ENCODE assay signal across 22 cellular contexts in the genomic region with DNA sequence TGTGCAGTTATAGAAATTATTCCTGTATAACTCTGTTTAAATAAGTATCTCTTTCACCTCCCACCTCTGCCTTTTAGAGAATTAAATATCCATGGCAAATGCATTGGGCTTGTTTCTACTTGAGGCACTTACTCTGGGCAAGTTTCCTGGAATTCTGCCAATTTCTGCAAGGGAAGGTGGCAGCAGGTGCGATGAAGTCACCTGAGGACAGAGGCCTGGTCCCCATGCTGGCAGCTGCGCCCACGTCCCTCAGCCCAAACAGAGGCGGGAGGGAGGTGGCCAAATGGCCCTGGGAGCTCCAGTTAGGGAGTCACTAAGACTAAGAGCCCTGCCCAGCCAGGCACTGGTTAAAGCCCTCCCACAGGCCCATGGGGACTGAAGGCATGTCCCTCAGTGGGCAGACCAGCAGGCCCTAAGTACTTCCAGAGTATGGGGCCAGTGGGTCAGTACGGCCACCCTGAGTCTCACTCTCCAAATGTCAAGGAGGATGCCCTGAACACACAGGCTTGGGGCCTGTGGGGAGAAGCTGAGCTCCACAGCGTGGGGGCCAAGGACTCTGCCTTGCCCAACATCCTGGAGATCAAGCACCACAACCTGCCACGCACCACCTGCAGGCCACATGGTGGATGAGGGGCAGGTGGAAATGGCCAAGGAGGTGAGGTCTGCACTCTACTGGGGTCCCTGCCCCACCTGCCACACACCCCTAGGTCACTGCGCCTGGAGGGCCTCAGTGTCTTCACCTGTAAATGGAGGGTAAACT. TPM values are rescaled to one million over a fixed set of nuclear protein-coding genes. Genes with fewer than 3 reads are reported as not detected.
A peak's percentile ranks its signal among the peaks of the same experiment; 100 is the strongest.
DNase-seq lines count a peak whose midpoint lies in the region; ATAC-seq, FAIRE-seq and TF ChIP-seq lines count a peak whose summit lies in the region.
"Had no signal": no experiment of that assay in that cellular context is flagged by ENCODE, and none has a peak within 500 bp of the region (broad histone marks: within the 10 kb centered on the region; RNA-seq: fewer than 3 reads in every experiment).

No MANE protein-coding gene starts in this region.

- no peak for FAIRE-seq in small intestine (lab: Jason Lieb, UNC)
- FAIRE-seq: A204.1, GM18507 had no signal

- no peaks in the 10 kb centered on the region for H3K27me3 ChIP-seq in body of pancreas
- H3K27me3 ChIP-seq in small intestine (ENCODE audit: control insufficient read depth in 2 of 2, insufficient read depth in 2 of 2, low read length in 2 of 2), result no peaks in the 10 kb centered on the region
- H3K27me3 ChIP-seq: cardiac muscle cell had no signal

- intact Hi-C loops in body of pancreas (cut with DNase I), result no loop called here
- intact Hi-C loops in activated CD4-positive, alpha-beta T cell treated with anti-CD3 and anti-CD28 coated beads, Interleukin-2, amount 10 ng/mL, durations not matched to agents 24 days and 14 days (cut with micrococcal nuclease), result no loop called here

- 41 to 56% methylated on average over 5 to 8 of the region's 8 CpGs for WGBS in body of pancreas, 2 donors
- 54 to 80% (median 64%) methylated on average over 8 of the region's 8 CpGs for WGBS in small intestine, 3 donors

- no peak for TF ChIP-seq CTCF in body of pancreas (IDR thresholded peaks at IDR 0.05)

- H3K4me3 ChIP-seq in body of pancreas (no peak overlapping the region), small intestine (ENCODE audit: low read depth in 1 of 2, low read length in 2 of 2) (no peak overlapping the region)
- H3K4me3 ChIP-seq: cardiac muscle cell, skin epidermis had no signal

- DNase-seq in NCI-H2081 (lab: John Stamatoyannopoulos, UW) (peak; percentile 46 to 68), NCI-H2081 treated with DMSO at 0.1 percent for 48 hours (lab: John Stamatoyannopoulos, UW) (no peak), NCI-H345 (lab: John Stamatoyannopoulos, UW) (peak; percentile 93), body of pancreas (peak; percentile 72 to 86 (median 80)), small intestine (peak; percentile 80), SIG-M5 (lab: John Stamatoyannopoulos, UW) (no peak)
- DNase-seq in activated CD4-positive, alpha-beta T cell treated with anti-CD3 and anti-CD28 coated beads, Interleukin-2, amount 10 ng/mL, durations not matched to agents 24 days and 14 days, result no peak
- DNase-seq: CD4-positive, CD25-positive, alpha-beta regulatory T cell; effector CD8-positive, alpha-beta T cell; foreskin fibroblast; GF-D8; midbrain; OCI-M1; stimulated activated naive CD8-positive, alpha-beta T cell treated with anti-CD3 and anti-CD28 coated beads, Interleukin-15, Interleukin-2, amounts not matched to agents 100 U/mL and 50 U/mL, for 24 hours had no signal

- TF ChIP-seq POLR2A in body of pancreas (IDR thresholded peaks at IDR 0.05), result peak in 1 of 3 donors; percentile 15

- H3K27me3 Mint-ChIP-seq in activated CD4-positive, alpha-beta T cell treated with anti-CD3 and anti-CD28 coated beads, Interleukin-2, amount 10 ng/mL, durations not matched to agents 24 days and 14 days, result no peaks in the 10 kb centered on the region
- H3K27me3 Mint-ChIP-seq: CD4-positive, CD25-positive, alpha-beta regulatory T cell had no signal

- peak; percentile 92 for ATAC-seq in body of pancreas
- no peak for ATAC-seq in HG02623 (IDR thresholded peaks at IDR 0.05; ENCODE audit: unreplicated experiment)
- ATAC-seq: activated CD4-positive, CD25-positive, alpha-beta regulatory T cell treated with anti-CD3 and anti-CD28 coated beads, Interleukin-2, amount 50 U/mL, for 24 hours; activated naive CD4-positive, alpha-beta T cell treated with anti-CD3 and anti-CD28 coated beads, Interleukin-2, amount 50 U/mL, for 72 hours; stimulated activated naive CD8-positive, alpha-beta T cell treated with anti-CD3 and anti-CD28 coated beads, Interleukin-15, Interleukin-2, amounts not matched to agents 100 U/mL and 50 U/mL, for 24 hours had no signal

- H3K9me3 Mint-ChIP-seq in activated CD4-positive, alpha-beta T cell treated with anti-CD3 and anti-CD28 coated beads, Interleukin-2, amount 10 ng/mL, durations not matched to agents 24 days and 14 days, result no peaks in the 10 kb centered on the region
- H3K9me3 Mint-ChIP-seq: activated naive CD4-positive, alpha-beta T cell treated with anti-CD3 and anti-CD28 coated beads, Interleukin-2, amount 50 U/mL, for 72 hours; CD4-positive, CD25-positive, alpha-beta regulatory T cell had no signal

- H3K27ac ChIP-seq in body of pancreas (peak overlapping the region in 1 of 4 donors; percentile 62), small intestine (ENCODE audit: low read depth in 1 of 2, low read length in 1 of 2) (no peak overlapping the region)
- H3K27ac ChIP-seq: cardiac muscle cell had no signal

- H3K27ac Mint-ChIP-seq in activated CD4-positive, alpha-beta T cell treated with anti-CD3 and anti-CD28 coated beads, Interleukin-2, amount 10 ng/mL, durations not matched to agents 24 days and 14 days, result no peak overlapping the region

- no peaks in the 10 kb centered on the region for H3K9me3 ChIP-seq in body of pancreas
- no peaks in the 10 kb centered on the region for H3K9me3 ChIP-seq in small intestine (ENCODE audit: control insufficient read depth, low read depth)

- H3K4me1 Mint-ChIP-seq in activated CD4-positive, alpha-beta T cell treated with anti-CD3 and anti-CD28 coated beads, Interleukin-2, amount 10 ng/mL, durations not matched to agents 24 days and 14 days, result peaks cover 2% of the 10 kb centered on the region
- H3K4me1 Mint-ChIP-seq: CD4-positive, CD25-positive, alpha-beta regulatory T cell had no signal

- no peak overlapping the region for H3K4me3 Mint-ChIP-seq in activated CD4-positive, alpha-beta T cell treated with anti-CD3 and anti-CD28 coated beads, Interleukin-2, amount 10 ng/mL, durations not matched to agents 24 days and 14 days
- H3K4me3 Mint-ChIP-seq: CD4-positive, CD25-positive, alpha-beta regulatory T cell had no signal

- no peaks in the 10 kb centered on the region for H3K36me3 Mint-ChIP-seq in activated CD4-positive, alpha-beta T cell treated with anti-CD3 and anti-CD28 coated beads, Interleukin-2, amount 10 ng/mL, durations not matched to agents 24 days and 14 days (ENCODE audit: low read depth)
- H3K36me3 Mint-ChIP-seq: CD4-positive, CD25-positive, alpha-beta regulatory T cell had no signal

- H3K4me1 ChIP-seq in body of pancreas (peaks cover 12% of the 10 kb centered on the region), small intestine (ENCODE audit: control insufficient read depth in 2 of 2, insufficient read depth in 1 of 2, low read depth in 1 of 2, low read length in 1 of 2) (no peaks in the 10 kb centered on the region)

- no peaks in the 10 kb centered on the region for H3K36me3 ChIP-seq in body of pancreas (replicated peaks in 1 of 2; ENCODE audit: insufficient read depth in 1 of 2, low read depth in 2 of 2)
- no peaks in the 10 kb centered on the region for H3K36me3 ChIP-seq in small intestine (ENCODE audit: control insufficient read depth in 2 of 2, insufficient read depth in 2 of 2, low read length in 2 of 2)
- H3K36me3 ChIP-seq: cardiac muscle cell had no signal

RNA-seq across cellular contexts. Expression of gene ACOT7, which starts 19.4 kb away (rescaled TPM):
- 10 to 100 TPM in 1 of 2 donors, 1 to 10 TPM in 1; 6.0 to 33.0 TPM for total RNA-seq in body of pancreas
- polyA plus RNA-seq in small intestine, result 10 to 100 TPM; 63.5 to 93.8 (median 83.9) TPM
- total RNA-seq in activated CD4-positive, alpha-beta T cell treated with anti-CD3 and anti-CD28 coated beads, Interleukin-2, amount 10 ng/mL, durations not matched to agents 24 days and 14 days, result 133 and 136 TPM in 2 replicates

RNA-seq across cellular contexts. Expression of gene HES2, which starts 45.6 kb away (rescaled TPM):
- under 1 TPM in 1 of 2 donors, not detected in 1; 0.26 TPM for total RNA-seq in body of pancreas
- 1 to 10 TPM in 2 of 3 donors, under 1 TPM in 1; 0.55 to 2.2 (median 1.1) TPM for polyA plus RNA-seq in small intestine
- 0.19 and 0.26 TPM in 2 replicates for total RNA-seq in activated CD4-positive, alpha-beta T cell treated with anti-CD3 and anti-CD28 coated beads, Interleukin-2, amount 10 ng/mL, durations not matched to agents 24 days and 14 days
- total RNA-seq: cardiac muscle cell; CD4-positive, CD25-positive, alpha-beta regulatory T cell; osteocyte had no signal
- polyA plus RNA-seq: cardiac muscle cell; CD4-positive, CD25-positive, alpha-beta regulatory T cell had no signal

RNA-seq across cellular contexts. Expression of gene ESPN, which starts 50.4 kb away (rescaled TPM):
- 1 to 10 TPM in 1 of 2 donors, under 1 TPM in 1; 0.26 to 4.0 TPM for total RNA-seq in body of pancreas
- polyA plus RNA-seq in small intestine, result 100 to 1,000 TPM in 2 of 3 donors, 10 to 100 TPM in 1; 83.5 to 336 (median 235) TPM
- 0.49 and 1.3 TPM in 2 replicates for total RNA-seq in activated CD4-positive, alpha-beta T cell treated with anti-CD3 and anti-CD28 coated beads, Interleukin-2, amount 10 ng/mL, durations not matched to agents 24 days and 14 days
- total RNA-seq: osteocyte had no signal

Comparison
In these comparisons a context has a peak if more than half of its experiments do, and no peak if none do; other contexts are left out.
1. DNase-seq: peak in NCI-H2081 (2 of 2), NCI-H345 (single experiment), body of pancreas (4 of 4) and small intestine (single experiment); none in NCI-H2081 treated with DMSO at 0.1 percent for 48 hours (single experiment), SIG-M5 (single experiment) and activated CD4-positive, alpha-beta T cell treated with anti-CD3 and anti-CD28 coated beads, Interleukin-2, amount 10 ng/mL, durations not matched to agents 24 days and 14 days (single experiment).